8 cellular contexts compared by ENCODE assay signal in the genomic region with DNA sequence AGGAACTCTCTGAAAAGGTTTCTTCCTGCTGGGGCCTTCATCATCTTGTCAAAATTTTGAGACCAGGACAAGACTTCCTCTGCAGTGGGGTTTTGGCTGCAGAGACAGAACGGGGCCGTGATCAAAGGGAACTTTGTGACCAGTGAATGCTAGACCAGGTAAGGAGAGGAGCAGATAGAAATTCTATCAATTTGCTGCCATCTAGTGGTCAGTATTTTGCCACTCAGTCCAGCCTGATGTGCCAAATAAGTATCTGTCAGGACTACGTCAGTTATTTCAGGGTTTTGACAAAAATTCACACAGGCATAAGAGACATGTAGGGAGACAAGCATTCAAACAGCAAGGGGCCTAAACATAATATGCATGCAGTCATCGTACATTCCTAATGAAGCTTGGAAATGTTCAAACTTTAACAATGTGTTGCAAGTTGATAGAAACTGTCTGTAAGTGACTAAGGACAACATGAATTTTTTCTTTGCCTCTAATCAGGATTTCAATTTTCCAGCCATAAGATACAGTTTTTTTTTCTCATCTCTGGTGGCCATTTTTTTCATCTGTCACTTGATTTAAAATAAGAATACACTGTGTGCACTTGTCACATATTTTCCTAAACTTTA. TPM values are rescaled to one million over a fixed set of nuclear protein-coding genes. Genes with fewer than 3 reads are reported as not detected.
A peak's percentile ranks its signal among the peaks of the same experiment; 100 is the strongest.
DNase-seq lines count a peak whose midpoint lies in the region; FAIRE-seq and TF ChIP-seq lines count a peak whose summit lies in the region.

No MANE protein-coding gene starts in this region.

- H3K9me2 ChIP-seq in GM23248 (ENCODE audit: insufficient read depth), result no peaks in the 10 kb centered on the region

- no peak overlapping the region for H3K27ac ChIP-seq in GM23248

- H2AFZ ChIP-seq in GM23248, result peak overlapping the region; percentile 52; the same call in 1 of the 2 replicates

- no peaks in the 10 kb centered on the region for H3K36me3 ChIP-seq in GM23248 (ENCODE audit: low read depth)

- no peak overlapping the region for H3K4me3 Mint-ChIP-seq in activated naive CD4-positive, alpha-beta T cell treated with anti-CD3 and anti-CD28 coated beads, Interleukin-2, amount 10 ng/mL, durations not matched to agents 7 days and 5 days
- no peak overlapping the region for H3K4me3 Mint-ChIP-seq in glutamatergic neuron (ENCODE audit: unreplicated experiment)
- no peak overlapping the region for H3K4me3 Mint-ChIP-seq in progenitor cell of endocrine pancreas (ENCODE audit: low read depth)

- H3K9ac ChIP-seq in GM23248, result no peak overlapping the region

- H3K9me3 Mint-ChIP-seq in activated naive CD4-positive, alpha-beta T cell treated with anti-CD3 and anti-CD28 coated beads, Interleukin-2, amount 10 ng/mL, durations not matched to agents 7 days and 5 days, result no peaks in the 10 kb centered on the region
- H3K9me3 Mint-ChIP-seq in glutamatergic neuron (ENCODE audit: unreplicated experiment) (no peaks in the 10 kb centered on the region), progenitor cell of endocrine pancreas (ENCODE audit: low read depth) (no peaks in the 10 kb centered on the region)

- TF ChIP-seq CTCF in glutamatergic neuron (IDR thresholded peaks at IDR 0.05; ENCODE audit: partially characterized antibody, unreplicated experiment), result peak; percentile 84
- peak; percentile 79 for TF ChIP-seq CTCF in progenitor cell of endocrine pancreas (IDR thresholded peaks at IDR 0.05; ENCODE audit: unreplicated experiment)

- WGBS in GM23248 (ENCODE audit: low coverage in 1 of 2, low lambda C conversion rate in 2 of 2, missing lambda C conversion rate in 2 of 2), 2 experiments, result 3 to 6% methylated on average over 4 of the region's 4 CpGs

- H3F3A ChIP-seq in GM23248 (ENCODE audit: insufficient read depth), result no peaks in the 10 kb centered on the region

- CTCF ChIA-PET in activated naive CD4-positive, alpha-beta T cell treated with anti-CD3 and anti-CD28 coated beads, Interleukin-2, amount 10 ng/mL, durations not matched to agents 7 days and 5 days (lab: Charles Lee), result interaction anchor here (0.8 to 2.8 kb wide), 6 partner anchors 11 to 70 kb away, joined by 3 to 18 read pairs (median 3); no protein-coding TSS in a partner anchor

- H3K4me2 ChIP-seq in GM23248 (ENCODE audit: unreplicated experiment), result no peak overlapping the region

- no peaks in the 10 kb centered on the region for H3K27me3 ChIP-seq in GM23248 (replicated peaks; ENCODE audit: insufficient read depth)

- H3K79me2 ChIP-seq in GM23248 (ENCODE audit: insufficient read depth), result no peaks in the 10 kb centered on the region

- H3K27ac Mint-ChIP-seq in activated naive CD4-positive, alpha-beta T cell treated with anti-CD3 and anti-CD28 coated beads, Interleukin-2, amount 10 ng/mL, durations not matched to agents 7 days and 5 days, result no peak overlapping the region
- H3K27ac Mint-ChIP-seq in glutamatergic neuron (ENCODE audit: unreplicated experiment), result no peak overlapping the region
- H3K27ac Mint-ChIP-seq in progenitor cell of endocrine pancreas, result no peak overlapping the region

- peaks cover 12% of the 10 kb centered on the region for H3K27me3 Mint-ChIP-seq in activated naive CD4-positive, alpha-beta T cell treated with anti-CD3 and anti-CD28 coated beads, Interleukin-2, amount 10 ng/mL, durations not matched to agents 7 days and 5 days
- H3K27me3 Mint-ChIP-seq in glutamatergic neuron (ENCODE audit: unreplicated experiment) (no peaks in the 10 kb centered on the region), progenitor cell of endocrine pancreas (peaks cover 6% of the 10 kb centered on the region)

- H3K4me3 ChIP-seq in GM23248, result no peak overlapping the region

- peak; percentile 36 for DNase-seq in NCI-H510A treated with DMSO at 0.1 percent for 48 hours (lab: John Stamatoyannopoulos, UW)
- no peak for DNase-seq in NCI-H510A (lab: John Stamatoyannopoulos, UW)
- DNase-seq in GM23248, result peak; percentile 65
- DNase-seq in HuH-7.5 (ENCODE audit: low spot score), result peak; percentile 32
- DNase-seq in RCC 7860 (ENCODE audit: low spot score), result peak; percentile 26
- DNase-seq in activated naive CD4-positive, alpha-beta T cell treated with anti-CD3 and anti-CD28 coated beads, Interleukin-2, amount 10 ng/mL, durations not matched to agents 7 days and 5 days, result peak; percentile 50
- DNase-seq in glutamatergic neuron, result no peak
- DNase-seq in progenitor cell of endocrine pancreas (ENCODE audit: low spot score, unreplicated experiment), result peak; percentile 22

- peak; percentile 12 for FAIRE-seq in RCC 7860 (lab: Jason Lieb, UNC)

- H3K9me3 ChIP-seq in GM23248 (ENCODE audit: low read depth), result no peaks in the 10 kb centered on the region

- in situ Hi-C loops in GM23248 (cut with MboI), result loop anchor here (25.0 kb wide), 1 partner anchor 913 kb away; no protein-coding TSS in a partner anchor

- no peaks in the 10 kb centered on the region for H4K20me1 ChIP-seq in GM23248 (ENCODE audit: insufficient read depth)

- H3K4me1 ChIP-seq in GM23248 (ENCODE audit: insufficient read depth), result no peaks in the 10 kb centered on the region

- H3K4me1 Mint-ChIP-seq in activated naive CD4-positive, alpha-beta T cell treated with anti-CD3 and anti-CD28 coated beads, Interleukin-2, amount 10 ng/mL, durations not matched to agents 7 days and 5 days, result no peaks in the 10 kb centered on the region
- H3K4me1 Mint-ChIP-seq in glutamatergic neuron (ENCODE audit: low read depth, unreplicated experiment) (no peaks in the 10 kb centered on the region), progenitor cell of endocrine pancreas (ENCODE audit: low read depth) (no peaks in the 10 kb centered on the region)

- H3K36me3 Mint-ChIP-seq in activated naive CD4-positive, alpha-beta T cell treated with anti-CD3 and anti-CD28 coated beads, Interleukin-2, amount 10 ng/mL, durations not matched to agents 7 days and 5 days, result no peaks in the 10 kb centered on the region
- no peaks in the 10 kb centered on the region for H3K36me3 Mint-ChIP-seq in glutamatergic neuron (ENCODE audit: unreplicated experiment)
- no peaks in the 10 kb centered on the region for H3K36me3 Mint-ChIP-seq in progenitor cell of endocrine pancreas (ENCODE audit: insufficient read depth)

RNA-seq across cellular contexts. Expression of gene MTRF1L, which starts 22.0 kb away (rescaled TPM):
- total RNA-seq in GM23248 (2014; rRNA removed; shearing (Covaris generic)), result 16.3 and 22.1 TPM in 2 replicates
- 21.9 and 22.7 TPM in 2 replicates for polyA plus RNA-seq in GM23248 (2016; fragmentation: Nextera tagmentation; extraction: Ambion mirVana)
- total RNA-seq in glutamatergic neuron (ENCODE audit: unreplicated experiment) (31.4 TPM), progenitor cell of endocrine pancreas (17.5 and 18.4 TPM in 2 replicates)

RNA-seq across cellular contexts. Expression of gene FBXO5, which starts 41.7 kb away (rescaled TPM):
- total RNA-seq in GM23248 (2014; rRNA removed; shearing (Covaris generic)), result 8.5 and 11.2 TPM in 2 replicates
- polyA plus RNA-seq in GM23248 (2016; fragmentation: Nextera tagmentation; extraction: Ambion mirVana), result 15.2 and 15.5 TPM in 2 replicates
- total RNA-seq in glutamatergic neuron (ENCODE audit: unreplicated experiment) (6.2 TPM), progenitor cell of endocrine pancreas (20.9 and 21.8 TPM in 2 replicates)

Comparison
In these comparisons a context has a peak if more than half of its experiments do, and no peak if none do; other contexts are left out.
1. DNase-seq: peak in NCI-H510A treated with DMSO at 0.1 percent for 48 hours (single experiment), GM23248 (single experiment), HuH-7.5 (single experiment), RCC 7860 (single experiment), activated naive CD4-positive, alpha-beta T cell treated with anti-CD3 and anti-CD28 coated beads, Interleukin-2, amount 10 ng/mL, durations not matched to agents 7 days and 5 days (single experiment) and progenitor cell of endocrine pancreas (single experiment); none in NCI-H510A (single experiment) and glutamatergic neuron (single experiment).